In genomic region chr9:119086590-119086989, GRCh38 we compare ENCODE assay signal across 24 cellular contexts.
A peak's percentile ranks its signal among the peaks of the same experiment; 100 is the strongest.
DNase-seq lines count a peak whose midpoint lies in the region; ATAC-seq, FAIRE-seq and TF ChIP-seq lines count a peak whose summit lies in the region.
"Had no signal": no experiment of that assay in that cellular context is flagged by ENCODE, and none has a peak within 500 bp of the region (broad histone marks: within the 10 kb centered on the region; RNA-seq: fewer than 3 reads in every experiment).

No MANE protein-coding gene starts in this region.

- H3K4me1 Mint-ChIP-seq in activated T-helper 17 cell treated with anti-CD3 and anti-CD28 coated beads, Interleukin-2, amount 50 U/mL, for 72 hours: no peaks in the 10 kb centered on the region
- H3K4me1 Mint-ChIP-seq: CD8-positive, alpha-beta memory T cell had no signal

- H3K27me3 Mint-ChIP-seq in activated T-helper 17 cell treated with anti-CD3 and anti-CD28 coated beads, Interleukin-2, amount 50 U/mL, for 72 hours: no peaks in the 10 kb centered on the region
- H3K27me3 Mint-ChIP-seq: CD8-positive, alpha-beta memory T cell had no signal

- TF ChIP-seq RAD21 in HepG2 (CRISPR knock-in tag; IDR thresholded peaks at IDR 0.05): no peak

- intact Hi-C loops in ovary (cut with DNase I) (no loop called here), HepG2 (cut with micrococcal nuclease; ENCODE audit: unreplicated experiment) (no loop called here)

- H3K9me3 ChIP-seq in HAP-1 (no peaks in the 10 kb centered on the region), ovary (no peaks in the 10 kb centered on the region), HepG2 (ENCODE audit: low read length) (peaks cover 53% of the 10 kb centered on the region)
- H3K9me3 ChIP-seq: MG63, Peyer's patch had no signal

- H3K4me1 ChIP-seq in HAP-1 (no peaks in the 10 kb centered on the region), ovary (ENCODE audit: insufficient read depth) (no peaks in the 10 kb centered on the region), HepG2 (ENCODE audit: insufficient read depth, low read length) (no peaks in the 10 kb centered on the region)
- H3K4me1 ChIP-seq: Peyer's patch had no signal

- no peak overlapping the region for H3K27ac Mint-ChIP-seq in activated T-helper 17 cell treated with anti-CD3 and anti-CD28 coated beads, Interleukin-2, amount 50 U/mL, for 72 hours
- H3K27ac Mint-ChIP-seq: CD8-positive, alpha-beta memory T cell; T-helper 2 cell treated with Interferon-gamma antibody and Interleukin-4, amounts not matched to agents 5 μg/mL and 100 μg/mL, for 36 hours had no signal

- H3K27me3 ChIP-seq in HAP-1 (ENCODE audit: low read depth) (no peaks in the 10 kb centered on the region; the same call in 1 of the 2 replicates), ovary (no peaks in the 10 kb centered on the region), HepG2 (ENCODE audit: control insufficient read depth in 1 of 2, insufficient read depth in 2 of 2, low read length in 2 of 2) (no peaks in the 10 kb centered on the region)
- H3K27me3 ChIP-seq: MG63, Peyer's patch had no signal

- DNase-seq in NCI-H82 (lab: John Stamatoyannopoulos, UW): peak; percentile 21
- no peak for DNase-seq in NCI-H82 treated with DMSO at 0.1 percent for 48 hours (lab: John Stamatoyannopoulos, UW; ENCODE audit: unreplicated experiment)
- DNase-seq in NCI-H69 (lab: John Stamatoyannopoulos, UW): peak; percentile 16
- DNase-seq in iPS DF 4.7 (ENCODE audit: extremely low read depth, low spot score): peak; percentile 51
- DNase-seq in HAP-1 (ENCODE audit: low spot score in 2 of 2): no peak
- DNase-seq in ovary: no peak
- DNase-seq in HepG2 (ENCODE audit: low spot score): no peak
- DNase-seq: Calu3; CD8-positive, alpha-beta memory T cell; EL; GF-D8; MG63; NCI-H1417 treated with DMSO at 0.1 percent for 48 hours; NCI-H187 treated with DMSO at 0.1 percent for 48 hours; NCI-H526 treated with DMSO at 0.1 percent for 48 hours; NK-92 treated with Interleukin-12 subunit alpha and Interleukin-12 subunit beta, amount 100 ng/mL, for 24 hours; Peyer's patch had no signal

- H3K9ac ChIP-seq in HepG2 (ENCODE audit: insufficient read depth, low read depth, low read length): no peak overlapping the region

- no peak overlapping the region for H3K4me2 ChIP-seq in HepG2 (ENCODE audit: low read depth, low read length)

- no TSS peak for BruUV-seq in HepG2 (replicated peaks; lab: Mats Ljungman, UMichigan)

- TF ChIP-seq EP300 in ovary (IDR thresholded peaks at IDR 0.05) (no peak), HepG2 (IDR thresholded peaks at IDR 0.05; ENCODE audit: low read depth in 2 of 2, low read length in 2 of 2) (no peak), HepG2 (CRISPR knock-in tag; IDR thresholded peaks at IDR 0.05; ENCODE audit: borderline replicate concordance) (no peak)

- no peak for TF ChIP-seq POLR2A in ovary (IDR thresholded peaks at IDR 0.05)
- no peak for TF ChIP-seq POLR2A in HepG2 (IDR thresholded peaks at IDR 0.05; ENCODE audit: insufficient read depth in 1 of 2, low read depth in 2 of 2, low read length in 2 of 2)

- no peak for FAIRE-seq in HepG2 (lab: Jason Lieb, UNC)
- FAIRE-seq: A204.1, K562 had no signal

- H4K20me1 ChIP-seq in HepG2 (ENCODE audit: insufficient read depth, low read length): no peaks in the 10 kb centered on the region

- in situ Hi-C loops in HAP-1 (cut with MboI; ENCODE audit: low sequenced_read_pairs): no loop called here
- in situ Hi-C loops in HepG2 (cut with HindIII; ENCODE audit: extremely low pct_ligation_motif_present, low pct_unique_long_range_greater_than_20kb): no loop called here

- CTCF ChIA-PET in HepG2 (lab: Yijun Ruan, JAX; ENCODE audit: low intra/inter-chr PET ratio, low total read pairs): no interaction called here

- H2AFZ ChIP-seq in HepG2 (ENCODE audit: low read length): no peak overlapping the region

- H3K36me3 Mint-ChIP-seq in activated T-helper 17 cell treated with anti-CD3 and anti-CD28 coated beads, Interleukin-2, amount 50 U/mL, for 72 hours (ENCODE audit: low read depth): no peaks in the 10 kb centered on the region
- H3K36me3 Mint-ChIP-seq: CD8-positive, alpha-beta memory T cell had no signal

- no peak overlapping the region for H3K4me3 Mint-ChIP-seq in activated T-helper 17 cell treated with anti-CD3 and anti-CD28 coated beads, Interleukin-2, amount 50 U/mL, for 72 hours
- H3K4me3 Mint-ChIP-seq: CD8-positive, alpha-beta memory T cell; T-helper 2 cell treated with Interferon-gamma antibody and Interleukin-4, amounts not matched to agents 5 μg/mL and 100 μg/mL, for 36 hours had no signal

- 73 to 91% (median 83%) methylated on average over 1 of the region's 1 CpG for WGBS in ovary, 3 donors
- 52% methylated on average over 1 of the region's 1 CpG for WGBS in HepG2 (ENCODE audit: low lambda C conversion rate)

- no peak for ATAC-seq in activated T-helper 17 cell treated with anti-CD3 and anti-CD28 coated beads, Interleukin-2, amount 50 U/mL, for 72 hours (replicated peaks)
- no peak for ATAC-seq in HepG2
- ATAC-seq: HCT116, K562, SK-N-SH treated with all-trans-retinoic acid at 6 μM for 48 hours had no signal

- no peaks in the 10 kb centered on the region for H3K36me3 ChIP-seq in HAP-1 (replicated peaks)
- H3K36me3 ChIP-seq in ovary: no peaks in the 10 kb centered on the region
- no peaks in the 10 kb centered on the region for H3K36me3 ChIP-seq in HepG2 (replicated peaks in 1 of 2; ENCODE audit: control insufficient read depth in 1 of 2, insufficient read depth in 2 of 2, low read length in 2 of 2)
- H3K36me3 ChIP-seq: MG63, Peyer's patch had no signal

- TF ChIP-seq CTCF in ovary (IDR thresholded peaks at IDR 0.05): no peak
- no peak for TF ChIP-seq CTCF in HepG2 (CRISPR knock-in tag; IDR thresholded peaks at IDR 0.05)

- no peaks in the 10 kb centered on the region for H3K79me2 ChIP-seq in HepG2 (ENCODE audit: insufficient read depth, low read length)

- POLR2A ChIA-PET in HepG2 (lab: Yijun Ruan, JAX): no interaction called here

- H3K4me3 ChIP-seq in HAP-1 (no peak overlapping the region), ovary (no peak overlapping the region), HepG2 (replicated peaks in 1 of 3; ENCODE audit: insufficient read depth in 1 of 3, low read depth in 2 of 3, low read length in 3 of 3) (no peak overlapping the region)
- H3K4me3 ChIP-seq: K562, MG63, Peyer's patch had no signal

- peaks cover 11% of the 10 kb centered on the region for H3K9me3 Mint-ChIP-seq in activated T-helper 17 cell treated with anti-CD3 and anti-CD28 coated beads, Interleukin-2, amount 50 U/mL, for 72 hours
- H3K9me3 Mint-ChIP-seq: T-helper 2 cell treated with Interferon-gamma antibody and Interleukin-4, amounts not matched to agents 5 μg/mL and 100 μg/mL, for 36 hours had no signal

- H3K27ac ChIP-seq in ovary: no peak overlapping the region
- no peak overlapping the region for H3K27ac ChIP-seq in HepG2 (ENCODE audit: extremely low read length, insufficient read depth, low read length)
- H3K27ac ChIP-seq: C4-2B, Peyer's patch had no signal

TF ChIP-seq in HepG2, 621 proteins besides CTCF, POLR2A, EP300 and RAD21 (continues in another document):
- TF ChIP-seq SRSF4 (IDR thresholded peaks at IDR 0.05; ENCODE audit: low read depth, low read length, poor library complexity, severe bottlenecking) (no peak), ATF2 (CRISPR knock-in tag; IDR thresholded peaks at IDR 0.05) (no peak), SP1 (IDR thresholded peaks at IDR 0.05) (no peak), SP1 (CRISPR knock-in tag; IDR thresholded peaks at IDR 0.05) (no peak), NONO (IDR thresholded peaks at IDR 0.05) (no peak), NONO (CRISPR knock-in tag; conservative IDR thresholded peaks at IDR 0.05) (no peak)
- TF ChIP-seq, protein P1, sequence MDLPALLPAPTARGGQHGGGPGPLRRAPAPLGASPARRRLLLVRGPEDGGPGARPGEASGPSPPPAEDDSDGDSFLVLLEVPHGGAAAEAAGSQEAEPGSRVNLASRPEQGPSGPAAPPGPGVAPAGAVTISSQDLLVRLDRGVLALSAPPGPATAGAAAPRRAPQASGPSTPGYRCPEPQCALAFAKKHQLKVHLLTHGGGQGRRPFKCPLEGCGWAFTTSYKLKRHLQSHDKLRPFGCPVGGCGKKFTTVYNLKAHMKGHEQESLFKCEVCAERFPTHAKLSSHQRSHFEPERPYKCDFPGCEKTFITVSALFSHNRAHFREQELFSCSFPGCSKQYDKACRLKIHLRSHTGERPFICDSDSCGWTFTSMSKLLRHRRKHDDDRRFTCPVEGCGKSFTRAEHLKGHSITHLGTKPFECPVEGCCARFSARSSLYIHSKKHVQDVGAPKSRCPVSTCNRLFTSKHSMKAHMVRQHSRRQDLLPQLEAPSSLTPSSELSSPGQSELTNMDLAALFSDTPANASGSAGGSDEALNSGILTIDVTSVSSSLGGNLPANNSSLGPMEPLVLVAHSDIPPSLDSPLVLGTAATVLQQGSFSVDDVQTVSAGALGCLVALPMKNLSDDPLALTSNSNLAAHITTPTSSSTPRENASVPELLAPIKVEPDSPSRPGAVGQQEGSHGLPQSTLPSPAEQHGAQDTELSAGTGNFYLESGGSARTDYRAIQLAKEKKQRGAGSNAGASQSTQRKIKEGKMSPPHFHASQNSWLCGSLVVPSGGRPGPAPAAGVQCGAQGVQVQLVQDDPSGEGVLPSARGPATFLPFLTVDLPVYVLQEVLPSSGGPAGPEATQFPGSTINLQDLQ (CRISPR knock-in tag; IDR thresholded peaks at IDR 0.05): no peak
- TF ChIP-seq, protein P2, sequence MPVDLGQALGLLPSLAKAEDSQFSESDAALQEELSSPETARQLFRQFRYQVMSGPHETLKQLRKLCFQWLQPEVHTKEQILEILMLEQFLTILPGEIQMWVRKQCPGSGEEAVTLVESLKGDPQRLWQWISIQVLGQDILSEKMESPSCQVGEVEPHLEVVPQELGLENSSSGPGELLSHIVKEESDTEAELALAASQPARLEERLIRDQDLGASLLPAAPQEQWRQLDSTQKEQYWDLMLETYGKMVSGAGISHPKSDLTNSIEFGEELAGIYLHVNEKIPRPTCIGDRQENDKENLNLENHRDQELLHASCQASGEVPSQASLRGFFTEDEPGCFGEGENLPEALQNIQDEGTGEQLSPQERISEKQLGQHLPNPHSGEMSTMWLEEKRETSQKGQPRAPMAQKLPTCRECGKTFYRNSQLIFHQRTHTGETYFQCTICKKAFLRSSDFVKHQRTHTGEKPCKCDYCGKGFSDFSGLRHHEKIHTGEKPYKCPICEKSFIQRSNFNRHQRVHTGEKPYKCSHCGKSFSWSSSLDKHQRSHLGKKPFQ (CRISPR knock-in tag; IDR thresholded peaks at IDR 0.05; ENCODE audit: insufficient replicate concordance): no peak

Comparison
In these comparisons a context has a peak if more than half of its experiments do, and no peak if none do; other contexts are left out.
1. DNase-seq: peak in NCI-H82 (single experiment), NCI-H69 (single experiment) and iPS DF 4.7 (single experiment); none in NCI-H82 treated with DMSO at 0.1 percent for 48 hours (single experiment), HAP-1 (0 of 2), ovary (0 of 5) and HepG2 (single experiment).